3 cellular contexts compared by ENCODE assay signal in the genomic region with DNA sequence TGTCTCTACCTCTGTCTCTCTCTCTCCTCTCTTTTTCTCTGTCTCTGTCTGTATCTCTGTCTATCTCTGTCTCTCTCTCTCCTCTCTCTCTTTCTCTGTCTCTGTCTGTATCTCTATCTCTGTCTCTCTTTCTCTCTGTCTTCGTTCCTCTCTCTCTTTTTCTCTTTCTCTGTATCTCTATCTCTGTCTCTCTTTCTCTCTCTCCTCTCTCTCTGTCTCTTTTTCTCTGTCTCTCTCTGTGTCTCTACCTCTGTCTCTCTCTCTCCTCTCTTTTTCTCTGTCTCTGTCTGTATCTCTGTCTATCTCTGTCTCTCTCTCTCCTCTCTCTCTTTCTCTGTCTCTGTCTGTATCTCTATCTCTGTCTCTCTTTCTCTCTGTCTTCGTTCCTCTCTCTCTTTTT. TPM values are rescaled to one million over a fixed set of nuclear protein-coding genes. Genes with fewer than 3 reads are reported as not detected.
"Had no signal": no experiment of that assay in that cellular context is flagged by ENCODE, and none has a peak within 500 bp of the region (broad histone marks: within the 10 kb centered on the region; RNA-seq: fewer than 3 reads in every experiment).

No MANE protein-coding gene starts in this region.

RNA-seq across cellular contexts. Expression of a gene that starts 4.5 kb away (rescaled TPM):
- total RNA-seq: GM23248, HT-29, IMR-90 had no signal
- polyA plus RNA-seq: GM23248, IMR-90 had no signal
